In genomic region chr2:222802502-222803196, GRCh38 we compare ENCODE assay signal across 28 cellular contexts. TPM values are rescaled to one million over a fixed set of nuclear protein-coding genes. Genes with fewer than 3 reads are reported as not detected.
DNase-seq lines count a peak whose midpoint lies in the region; ATAC-seq, FAIRE-seq and TF ChIP-seq lines count a peak whose summit lies in the region.
"Had no signal": no experiment of that assay in that cellular context is flagged by ENCODE, and none has a peak within 500 bp of the region (broad histone marks: within the 10 kb centered on the region; RNA-seq: fewer than 3 reads in every experiment).

No MANE protein-coding gene starts in this region.

- H3K4me1 ChIP-seq in HepG2 (ENCODE audit: insufficient read depth, low read length), result peaks cover 73% of the 10 kb centered on the region
- peaks cover 0 to 4% (median 2%) of the 10 kb centered on the region in 4 donors for H3K4me1 ChIP-seq in right lobe of liver

- H2AFZ ChIP-seq in HepG2 (ENCODE audit: low read length) (no peak overlapping the region), neural cell (ENCODE audit: low read depth, low read length) (no peak overlapping the region)

- TF ChIP-seq CTCF in HepG2 (CRISPR knock-in tag; IDR thresholded peaks at IDR 0.05) (no peak), right lobe of liver (IDR thresholded peaks at IDR 0.05) (no peak), brain (conservative IDR thresholded peaks at IDR 0.05) (no peak), neural cell (IDR thresholded peaks at IDR 0.05; ENCODE audit: poor library complexity, severe bottlenecking) (no peak)

- no peak for ATAC-seq in HepG2
- ATAC-seq in right lobe of liver, result no peak
- ATAC-seq: GM12878, SK-N-SH treated with all-trans-retinoic acid at 6 μM for 48 hours had no signal

- H3K9me3 ChIP-seq in HepG2 (ENCODE audit: low read length) (no peaks in the 10 kb centered on the region), right lobe of liver (no peaks in the 10 kb centered on the region), neural cell (ENCODE audit: low read length) (no peaks in the 10 kb centered on the region)
- H3K9me3 ChIP-seq: BLaER1 treated with 17β-estradiol and CSF1 and Interleukin-3, amounts not matched to agents 10 nM and 100 nM had no signal

- no peak overlapping the region for H3K27ac ChIP-seq in HepG2 (ENCODE audit: extremely low read length, insufficient read depth, low read length)
- H3K27ac ChIP-seq in right lobe of liver, result no peak overlapping the region
- no peak overlapping the region for H3K27ac ChIP-seq in neural cell (ENCODE audit: low read length)
- H3K27ac ChIP-seq: BLaER1 treated with 17β-estradiol and CSF1 and Interleukin-3, amounts not matched to agents 10 nM and 100 nM had no signal

- H3K27me3 Mint-ChIP-seq in brain, result peaks cover 5% of the 10 kb centered on the region

- H3K4me2 ChIP-seq in HepG2 (ENCODE audit: low read depth, low read length) (no peak overlapping the region), neural cell (ENCODE audit: low read length) (no peak overlapping the region)
- H3K4me2 ChIP-seq: BLaER1 treated with 17β-estradiol and CSF1 and Interleukin-3, amounts not matched to agents 10 nM and 100 nM had no signal

- H3K4me3 ChIP-seq in HepG2 (replicated peaks in 1 of 3; ENCODE audit: insufficient read depth in 1 of 3, low read depth in 2 of 3, low read length in 3 of 3) (no peak overlapping the region), right lobe of liver (no peak overlapping the region), neural cell (ENCODE audit: low read length) (no peak overlapping the region)
- H3K4me3 ChIP-seq: BLaER1 treated with 17β-estradiol and CSF1 and Interleukin-3, amounts not matched to agents 10 nM and 100 nM; GM12878 had no signal

- WGBS in HepG2 (ENCODE audit: low lambda C conversion rate), result 87% methylated on average over 5 of the region's 5 CpGs
- WGBS in right lobe of liver (ENCODE audit: insufficient coverage, low coverage, low lambda C conversion rate, missing lambda C conversion rate), result 63% methylated on average over 5 of the region's 5 CpGs

- peak overlapping the region in 3 of 5 experiments; percentile 2 to 59 (median 11) for H3K27ac Mint-ChIP-seq in brain
- H3K27ac Mint-ChIP-seq: CD4-positive, alpha-beta memory T cell had no signal

- H3K36me3 Mint-ChIP-seq in brain, result no peaks in the 10 kb centered on the region
- H3K36me3 Mint-ChIP-seq: CD4-positive, alpha-beta memory T cell had no signal

- in situ Hi-C loops in HepG2 (cut with HindIII; ENCODE audit: extremely low pct_ligation_motif_present, low pct_unique_long_range_greater_than_20kb), result no loop called here

- intact Hi-C loops in HepG2 (cut with micrococcal nuclease; ENCODE audit: unreplicated experiment), result no loop called here
- intact Hi-C loops in right lobe of liver (cut with DNase I), result no loop called here

- no peak overlapping the region for H3K9ac ChIP-seq in HepG2 (ENCODE audit: insufficient read depth, low read depth, low read length)
- no peak overlapping the region for H3K9ac ChIP-seq in neural cell (ENCODE audit: low read length)
- H3K9ac ChIP-seq: BLaER1 treated with 17β-estradiol and CSF1 and Interleukin-3, amounts not matched to agents 10 nM and 100 nM had no signal

- H3K27me3 ChIP-seq in HepG2 (ENCODE audit: control insufficient read depth in 1 of 2, insufficient read depth in 2 of 2, low read length in 2 of 2) (no peaks in the 10 kb centered on the region), right lobe of liver (no peaks in the 10 kb centered on the region), neural cell (ENCODE audit: insufficient read depth, low read depth, low read length) (no peaks in the 10 kb centered on the region)
- H3K27me3 ChIP-seq: BLaER1 treated with 17β-estradiol and CSF1 and Interleukin-3, amounts not matched to agents 10 nM and 100 nM had no signal

- no peaks in the 10 kb centered on the region for H3F3A ChIP-seq in neural cell (ENCODE audit: insufficient read depth, low read length, poor library complexity, severe bottlenecking)

- H3K9me3 Mint-ChIP-seq in brain, result no peaks in the 10 kb centered on the region
- H3K9me3 Mint-ChIP-seq: CD4-positive, alpha-beta memory T cell had no signal

- TF ChIP-seq RAD21 in HepG2 (CRISPR knock-in tag; IDR thresholded peaks at IDR 0.05) (no peak), neural cell (conservative IDR thresholded peaks at IDR 0.05) (no peak)

- FAIRE-seq in HepG2 (lab: Jason Lieb, UNC), result no peak
- FAIRE-seq: A204.1, GM12878, H1, RCC 7860 had no signal

- H3K9me2 ChIP-seq in neural cell (ENCODE audit: insufficient read depth, low read length), result no peaks in the 10 kb centered on the region

- H3K4me1 Mint-ChIP-seq in brain, result peaks cover 37% of the 10 kb centered on the region
- H3K4me1 Mint-ChIP-seq: CD4-positive, alpha-beta memory T cell had no signal

- H3K4me3 Mint-ChIP-seq in brain, result peak overlapping the region in 1 of 5 experiments; percentile 6
- H3K4me3 Mint-ChIP-seq: CD4-positive, alpha-beta memory T cell had no signal

- peaks cover 13% of the 10 kb centered on the region for H3K79me2 ChIP-seq in HepG2 (ENCODE audit: insufficient read depth, low read length)
- H3K79me2 ChIP-seq in neural cell (replicated peaks; ENCODE audit: insufficient read depth, low read length), result no peaks in the 10 kb centered on the region

- TF ChIP-seq EP300 in HepG2 (IDR thresholded peaks at IDR 0.05; ENCODE audit: low read depth in 2 of 2, low read length in 2 of 2) (no peak), HepG2 (CRISPR knock-in tag; IDR thresholded peaks at IDR 0.05; ENCODE audit: borderline replicate concordance) (no peak), neural cell (conservative IDR thresholded peaks at IDR 0.05; ENCODE audit: poor library complexity, severe bottlenecking) (peak; percentile 35)

- DNase-seq in HepG2 (ENCODE audit: low spot score), result no peak
- DNase-seq in right lobe of liver, result no peak
- no peak for DNase-seq in middle frontal gyrus (ENCODE audit: extremely low spot score, low spot score)
- no peak for DNase-seq in hippocampal formation (lab: John Stamatoyannopoulos, UW)
- DNase-seq in activated CD4-positive, alpha-beta T cell treated with anti-CD3 and anti-CD28 coated beads for 1 hour, result no peak
- DNase-seq: CD4-positive, alpha-beta memory T cell; COR-L47; DMS79; EL; GDM1; HCEC 1CT; IMR-90; KG1; NCI-H1048; NCI-H1436; NCI-H187; NCI-H2081 treated with DMSO at 0.1 percent for 48 hours; NCI-H2171; NCI-H226; NCI-H510A treated with DMSO at 0.1 percent for 48 hours had no signal

- BruUV-seq in HepG2 (replicated peaks; lab: Mats Ljungman, UMichigan), result no TSS peak

- H4K20me1 ChIP-seq in HepG2 (ENCODE audit: insufficient read depth, low read length) (no peaks in the 10 kb centered on the region), neural cell (ENCODE audit: insufficient read depth) (no peaks in the 10 kb centered on the region)
- H4K20me1 ChIP-seq: BLaER1 treated with 17β-estradiol and CSF1 and Interleukin-3, amounts not matched to agents 10 nM and 100 nM had no signal

- no peaks in the 10 kb centered on the region for H3K36me3 ChIP-seq in HepG2 (replicated peaks in 1 of 2; ENCODE audit: control insufficient read depth in 1 of 2, insufficient read depth in 2 of 2, low read length in 2 of 2)
- no peaks in the 10 kb centered on the region for H3K36me3 ChIP-seq in right lobe of liver
- no peaks in the 10 kb centered on the region for H3K36me3 ChIP-seq in neural cell (ENCODE audit: insufficient read depth, low read length)
- H3K36me3 ChIP-seq: BLaER1 treated with 17β-estradiol and CSF1 and Interleukin-3, amounts not matched to agents 10 nM and 100 nM had no signal

- CTCF ChIA-PET in HepG2 (lab: Yijun Ruan, JAX; ENCODE audit: low intra/inter-chr PET ratio, low total read pairs), result no interaction called here

- POLR2A ChIA-PET in HepG2 (lab: Yijun Ruan, JAX), result interaction anchor here (0.9 kb wide), 1 partner anchor 93 kb away, joined by 3 read pairs; no protein-coding TSS in a partner anchor

- TF ChIP-seq POLR2A in HepG2 (IDR thresholded peaks at IDR 0.05; ENCODE audit: insufficient read depth in 1 of 2, low read depth in 2 of 2, low read length in 2 of 2) (no peak), right lobe of liver (IDR thresholded peaks at IDR 0.05) (no peak)

TF ChIP-seq in HepG2, 621 proteins besides CTCF, POLR2A, EP300 and RAD21:
- TF ChIP-seq RELA (CRISPR knock-in tag; IDR thresholded peaks at IDR 0.05) (no peak), SALL1 (CRISPR knock-in tag; IDR thresholded peaks at IDR 0.05) (peak; percentile 23; the same call in 1 of the 2 replicates)

RNA-seq across cellular contexts. Expression of gene ACSL3, which starts 58.2 kb away (rescaled TPM):
- total RNA-seq in HepG2 (2016; rRNA removed; fragmentation: Illumina TruSeq; extraction: Trizol), result 168 and 305 TPM in 2 replicates
- 76.3 and 94.9 TPM in 2 replicates for total RNA-seq in HepG2 (2016; cell fraction: cytosol; rRNA removed; fragmentation: Illumina TruSeq; extraction: Trizol; ENCODE audit: low read depth)
- total RNA-seq in HepG2 (2016; cell fraction: insoluble cytoplasmic fraction; rRNA removed; fragmentation: Illumina TruSeq; extraction: Trizol), result 169 and 295 TPM in 2 replicates
- total RNA-seq in HepG2 (2016; cell fraction: membrane; rRNA removed; fragmentation: Illumina TruSeq; extraction: Trizol), result 55.2 and 64.8 TPM in 2 replicates
- total RNA-seq in HepG2 (2016; cell fraction: nucleus; rRNA removed; fragmentation: Illumina TruSeq; extraction: Trizol), result 307 and 341 TPM in 2 replicates
- polyA plus RNA-seq in HepG2 (2011; rRNA removed), result 365 and 432 TPM in 2 replicates
- polyA plus RNA-seq in HepG2 (2011; cell fraction: cytosol; rRNA removed), result 235 and 319 TPM in 2 replicates
- 101 and 136 TPM in 2 replicates for polyA plus RNA-seq in HepG2 (2011; cell fraction: nucleus; rRNA removed)
- polyA plus RNA-seq in HepG2 (2012), result 299 and 342 TPM in 2 replicates
- 9.3 and 12.3 TPM in 2 replicates for polyA plus RNA-seq in HepG2 (2016; cell fraction: cytosol; fragmentation: Illumina TruSeq; extraction: Trizol; ENCODE audit: low read depth)
- 107 and 108 TPM in 2 replicates for polyA plus RNA-seq in HepG2 (2016; cell fraction: insoluble cytoplasmic fraction; fragmentation: Illumina TruSeq; extraction: Trizol; ENCODE audit: low read depth)
- polyA plus RNA-seq in HepG2 (2016; cell fraction: membrane; fragmentation: Illumina TruSeq; extraction: Trizol; ENCODE audit: low read depth), result 14.4 and 18.9 TPM in 2 replicates
- 272 TPM in 2 replicates for polyA plus RNA-seq in HepG2 (2016; cell fraction: nucleus; fragmentation: Illumina TruSeq; extraction: Trizol; ENCODE audit: insufficient read depth, low read depth)
- polyA minus RNA-seq in HepG2 (2011; rRNA and poly(A)+ RNA removed; ENCODE audit: low replicate concordance), result 80.5 and 445 TPM in 2 replicates
- polyA minus RNA-seq in HepG2 (2011; cell fraction: cytosol; rRNA and poly(A)+ RNA removed), result 370 and 593 TPM in 2 replicates
- polyA minus RNA-seq in HepG2 (2011; cell fraction: nucleus; rRNA and poly(A)+ RNA removed), result 667 and 745 TPM in 2 replicates
- total RNA-seq in right lobe of liver, result 10 to 100 TPM; 31.1 to 73.0 (median 49.9) TPM
- 14.1 TPM for polyA plus RNA-seq in brain (ENCODE audit: insufficient read depth, low read depth, low replicate concordance)
- polyA plus RNA-seq in neural cell, result 117 and 119 TPM in 2 replicates
- 230 and 268 TPM in 2 replicates for polyA minus RNA-seq in neural cell
